In genomic region chrX:16666541-16666940, GRCh38 we compare ENCODE assay signal across 20 cellular contexts. TPM values are rescaled to one million over a fixed set of nuclear protein-coding genes. Genes with fewer than 3 reads are reported as not detected.
A peak's percentile ranks its signal among the peaks of the same experiment; 100 is the strongest.
DNase-seq lines count a peak whose midpoint lies in the region; ATAC-seq, FAIRE-seq and TF ChIP-seq lines count a peak whose summit lies in the region.
"Had no signal": no experiment of that assay in that cellular context is flagged by ENCODE, and none has a peak within 500 bp of the region (broad histone marks: within the 10 kb centered on the region; RNA-seq: fewer than 3 reads in every experiment).

No MANE protein-coding gene starts in this region.

- H2AFZ ChIP-seq in H9 (ENCODE audit: low read length): no peak overlapping the region

- no peak overlapping the region for H3K18ac ChIP-seq in H9 (ENCODE audit: insufficient read length, low read depth, low read length)

- no peak overlapping the region for H2BK5ac ChIP-seq in H9 (ENCODE audit: insufficient read length, low read length)

- H2BK12ac ChIP-seq in H9 (ENCODE audit: insufficient read length, low read depth, low read length): no peak overlapping the region

- WGBS in H9 (ENCODE audit: extremely low coverage, insufficient read length, low lambda C conversion rate): no CpG with 5 or more reads among the region's 4 CpGs

- no peak overlapping the region for H3K4ac ChIP-seq in H9 (ENCODE audit: low read depth, low read length)

- no peak overlapping the region for H3K4me2 ChIP-seq in H9 (ENCODE audit: insufficient read depth, insufficient read length, low read length)

- no peak overlapping the region for H4K91ac ChIP-seq in H9 (ENCODE audit: insufficient read length, low read depth, low read length)

- ATAC-seq in GM18867 (IDR thresholded peaks at IDR 0.05; ENCODE audit: unreplicated experiment) (no peak), GM21737 (IDR thresholded peaks at IDR 0.05; ENCODE audit: unreplicated experiment) (no peak)

- H3K4me1 Mint-ChIP-seq in H9 (peaks cover 19 to 35% of the 10 kb centered on the region in 2 experiments), brain (peaks cover 35% of the 10 kb centered on the region)
- H3K4me1 Mint-ChIP-seq: activated CD4-positive, alpha-beta memory T cell treated with anti-CD3 and anti-CD28 coated beads, Interleukin-2, amount 10 ng/mL, durations not matched to agents 7 days and 5 days had no signal

- no peaks in the 10 kb centered on the region for H3K23me2 ChIP-seq in H9 (ENCODE audit: insufficient read length, low read depth, low read length, poor library complexity, severe bottlenecking)

- no peak overlapping the region for H3T11ph ChIP-seq in H9 (ENCODE audit: low read length)

- no peaks in the 10 kb centered on the region for H4K20me1 ChIP-seq in H9 (ENCODE audit: control insufficient read depth, insufficient read depth, insufficient read length)

- H3K9me3 Mint-ChIP-seq in H9: no peaks in the 10 kb centered on the region
- H3K9me3 Mint-ChIP-seq in brain: no peaks in the 10 kb centered on the region
- H3K9me3 Mint-ChIP-seq: activated CD4-positive, alpha-beta memory T cell treated with anti-CD3 and anti-CD28 coated beads, Interleukin-2, amount 10 ng/mL, durations not matched to agents 7 days and 5 days; activated T-helper 2 cell treated with anti-CD3 and anti-CD28 coated beads, Interferon-gamma antibody, Interleukin-2, Interleukin-4, amounts not matched to agents 10 μg/mL and 5 μg/mL and 100 μg/mL, durations not matched to agents 14 hours and 24 hours and 36 hours had no signal

- DNase-seq in H9 (no peak), kidney epithelial cell (ENCODE audit: low read depth) (peak; percentile 14), urothelium cell line (ENCODE audit: low spot score) (peak; percentile 5)
- no peak for DNase-seq in activated CD4-positive, CD25-positive, alpha-beta regulatory T cell (lab: John Stamatoyannopoulos, UW)
- no peak for DNase-seq in activated naive CD4-positive, alpha-beta T cell (lab: John Stamatoyannopoulos, UW)
- DNase-seq: activated CD4-positive, alpha-beta memory T cell treated with anti-CD3 and anti-CD28 coated beads, Interleukin-2, amount 10 ng/mL, durations not matched to agents 7 days and 5 days; Calu3; glutamatergic neuron; left ventricle myocardium inferior; NCI-H2029; NCI-H748 treated with DMSO at 0.1 percent for 48 hours; T-helper 9 cell had no signal

- no peaks in the 10 kb centered on the region for H3K79me2 ChIP-seq in H9 (ENCODE audit: insufficient read depth, low read length)

- H3K14ac ChIP-seq in H9 (ENCODE audit: insufficient read depth, low read length): no peak overlapping the region

- H3K4me3 ChIP-seq in kidney epithelial cell (ENCODE audit: low read depth, low read length): no peak overlapping the region
- H3K4me3 ChIP-seq: ascending aorta, left ventricle myocardium inferior had no signal

- H3K27ac Mint-ChIP-seq in H9 (peak overlapping the region; percentile 45 to 95 (median 63); a peak in 6 of 7 replicates), brain (peak overlapping the region in 3 of 5 experiments; percentile 39 to 86 (median 84))
- H3K27ac Mint-ChIP-seq: activated CD4-positive, alpha-beta memory T cell treated with anti-CD3 and anti-CD28 coated beads, Interleukin-2, amount 10 ng/mL, durations not matched to agents 7 days and 5 days; activated T-helper 2 cell treated with anti-CD3 and anti-CD28 coated beads, Interferon-gamma antibody, Interleukin-2, Interleukin-4, amounts not matched to agents 10 μg/mL and 5 μg/mL and 100 μg/mL, durations not matched to agents 14 hours and 24 hours and 36 hours had no signal

- H3K56ac ChIP-seq in H9 (ENCODE audit: insufficient read length, low read depth, low read length): no peak overlapping the region

- H3K79me1 ChIP-seq in H9 (ENCODE audit: insufficient read depth, low read depth, low read length, poor library complexity, severe bottlenecking): no peaks in the 10 kb centered on the region

- H3K4me3 Mint-ChIP-seq in H9 (no peak overlapping the region), brain (peak overlapping the region in 1 of 5 experiments; percentile 37)
- H3K4me3 Mint-ChIP-seq: activated CD4-positive, alpha-beta memory T cell treated with anti-CD3 and anti-CD28 coated beads, Interleukin-2, amount 10 ng/mL, durations not matched to agents 7 days and 5 days had no signal

- H3K27me3 Mint-ChIP-seq in H9 (ENCODE audit: low read depth): no peaks in the 10 kb centered on the region
- no peaks in the 10 kb centered on the region for H3K27me3 Mint-ChIP-seq in brain
- H3K27me3 Mint-ChIP-seq: activated CD4-positive, alpha-beta memory T cell treated with anti-CD3 and anti-CD28 coated beads, Interleukin-2, amount 10 ng/mL, durations not matched to agents 7 days and 5 days had no signal

- H4K8ac ChIP-seq in H9 (replicated peaks; ENCODE audit: insufficient read length, low read depth, low read length): no peak overlapping the region

- no peaks in the 10 kb centered on the region for H3K9me3 ChIP-seq in H9 (ENCODE audit: control insufficient read depth, low read depth, low read length)
- H3K9me3 ChIP-seq: ascending aorta, left ventricle myocardium inferior had no signal

- no peak for TF ChIP-seq CTCF in H9 (conservative IDR thresholded peaks at IDR 0.05)
- no peak for TF ChIP-seq CTCF in brain (conservative IDR thresholded peaks at IDR 0.05)
- TF ChIP-seq CTCF in kidney epithelial cell (IDR thresholded peaks at IDR 0.05; ENCODE audit: insufficient read depth, low read length, poor library complexity, severe bottlenecking): no peak

- H3K36me3 Mint-ChIP-seq in H9 (ENCODE audit: insufficient read depth in 1 of 3, low read depth in 3 of 3): peaks cover 53 to 86% (median 84%) of the 10 kb centered on the region in 3 experiments
- H3K36me3 Mint-ChIP-seq in brain: peaks cover 63% of the 10 kb centered on the region

- peaks cover 5% of the 10 kb centered on the region; the same call in 1 of the 2 replicates for H3K4me1 ChIP-seq in H9 (ENCODE audit: insufficient read depth, low read length)
- H3K4me1 ChIP-seq: ascending aorta, left ventricle myocardium inferior had no signal

- no peaks in the 10 kb centered on the region for H3K27me3 ChIP-seq in H9 (ENCODE audit: insufficient read depth, low read length)
- H3K27me3 ChIP-seq in kidney epithelial cell (ENCODE audit: control insufficient read depth, insufficient read depth, low read length): no peaks in the 10 kb centered on the region
- H3K27me3 ChIP-seq: ascending aorta had no signal

- H2AK5ac ChIP-seq in H9 (ENCODE audit: insufficient read length, low read length): no peak overlapping the region

- H3K36me3 ChIP-seq in kidney epithelial cell (ENCODE audit: control insufficient read depth, insufficient read depth, low read length): peaks cover 1% of the 10 kb centered on the region
- H3K36me3 ChIP-seq: left ventricle myocardium inferior had no signal

- H3K9ac ChIP-seq in H9 (ENCODE audit: extremely low read depth, insufficient read length, low read length): no peak overlapping the region

- H3K23ac ChIP-seq in H9 (ENCODE audit: insufficient read length, low read depth, low read length): no peak overlapping the region

- no peak for FAIRE-seq in urothelium cell line (lab: Jason Lieb, UNC)

- no peak overlapping the region for H3K27ac ChIP-seq in H9 (ENCODE audit: insufficient read length, low read depth, low read length)
- H3K27ac ChIP-seq: ascending aorta, HL-60, left ventricle myocardium inferior had no signal

- H2BK120ac ChIP-seq in H9 (ENCODE audit: low read depth, low read length, poor library complexity, severe bottlenecking): no peak overlapping the region

- no peak overlapping the region for H2BK15ac ChIP-seq in H9 (ENCODE audit: low read depth, low read length)

- H2BK20ac ChIP-seq in H9 (ENCODE audit: low read depth, low read length, poor library complexity, severe bottlenecking): no peak overlapping the region

- no peak overlapping the region for H4K5ac ChIP-seq in H9 (ENCODE audit: insufficient read length, low read depth, low read length)

RNA-seq across cellular contexts. Expression of gene S100G, which starts 16.6 kb away (rescaled TPM):
- total RNA-seq in H9 (2021): not detected in 2 replicates
- not detected for polyA plus RNA-seq in brain (ENCODE audit: insufficient read depth, low read depth, low replicate concordance)
- total RNA-seq in kidney epithelial cell: not detected in 2 replicates
- total RNA-seq: activated CD4-positive, alpha-beta memory T cell treated with anti-CD3 and anti-CD28 coated beads, Interleukin-2, amount 10 ng/mL, durations not matched to agents 7 days and 5 days; activated T-helper 2 cell treated with anti-CD3 and anti-CD28 coated beads, Interferon-gamma antibody, Interleukin-2, Interleukin-4, amounts not matched to agents 10 μg/mL and 5 μg/mL and 100 μg/mL, durations not matched to agents 14 hours and 24 hours and 36 hours; ascending aorta; Calu3; left ventricle myocardium inferior; temporal lobe had no signal
- polyA plus RNA-seq: neural cell had no signal

RNA-seq across cellular contexts. Expression of gene CTPS2, which starts 45.9 kb away (rescaled TPM):
- total RNA-seq in H9 (2021) (67.7 and 69.7 TPM in 2 replicates), kidney epithelial cell (18.8 and 21.3 TPM in 2 replicates)
- polyA plus RNA-seq in brain (ENCODE audit: insufficient read depth, low read depth, low replicate concordance): 13.2 TPM

RNA-seq across cellular contexts. Expression of gene SYAP1, which starts 52.9 kb away (rescaled TPM):
- total RNA-seq in H9 (2021) (42.0 and 42.7 TPM in 2 replicates), kidney epithelial cell (20.5 and 23.4 TPM in 2 replicates)
- 13.5 TPM for polyA plus RNA-seq in brain (ENCODE audit: insufficient read depth, low read depth, low replicate concordance)

Comparison
In these comparisons a context has a peak if more than half of its experiments do, and no peak if none do; other contexts are left out.
1. DNase-seq: peak in kidney epithelial cell (single experiment) and urothelium cell line (single experiment); none in H9 (single experiment), activated CD4-positive, CD25-positive, alpha-beta regulatory T cell (0 of 4) and activated naive CD4-positive, alpha-beta T cell (0 of 4).